In the genomic region with DNA sequence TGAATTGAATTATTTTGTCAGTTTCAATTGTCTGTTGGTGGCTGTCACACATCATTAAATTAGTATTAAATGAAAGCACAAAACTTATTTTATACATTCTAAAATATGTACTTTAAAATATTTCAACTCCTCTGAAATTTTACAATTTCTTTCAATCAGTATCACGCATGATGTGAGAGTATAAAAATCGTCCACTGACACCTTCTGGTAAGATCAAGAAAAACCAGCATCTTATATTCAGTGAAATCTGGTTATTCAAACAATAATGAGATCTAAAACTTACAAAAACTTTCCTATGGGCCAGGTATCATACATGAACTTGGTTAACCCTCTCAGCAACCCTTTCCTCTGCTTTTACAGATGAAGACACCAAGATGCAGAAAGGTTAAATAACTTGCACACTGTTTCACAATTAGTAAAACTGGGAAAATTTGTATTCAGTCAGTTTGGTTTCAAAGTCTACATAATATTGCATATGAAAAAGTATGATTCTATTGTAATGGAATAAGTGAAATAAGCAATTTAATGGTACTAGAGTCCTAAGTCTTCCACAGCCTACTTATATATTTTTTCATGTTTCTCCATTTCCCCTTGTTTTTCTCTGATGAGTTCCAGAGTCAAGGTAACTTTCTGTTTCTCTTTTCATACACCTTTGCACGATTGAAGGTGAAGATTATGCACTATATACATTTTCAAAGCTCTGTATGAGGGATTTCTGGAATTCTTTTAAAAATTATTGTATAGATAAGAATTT, we compare ENCODE assay signal across 11 cellular contexts. TPM values are rescaled to one million over a fixed set of nuclear protein-coding genes. Genes with fewer than 3 reads are reported as not detected.
A peak's percentile ranks its signal among the peaks of the same experiment; 100 is the strongest.
DNase-seq lines count a peak whose midpoint lies in the region; ATAC-seq and TF ChIP-seq lines count a peak whose summit lies in the region.
"Had no signal": no experiment of that assay in that cellular context is flagged by ENCODE, and none has a peak within 500 bp of the region (broad histone marks: within the 10 kb centered on the region; RNA-seq: fewer than 3 reads in every experiment).

No MANE protein-coding gene starts in this region.

- no peaks in the 10 kb centered on the region for H3K36me3 Mint-ChIP-seq in activated CD4-positive, alpha-beta T cell treated with anti-CD3 and anti-CD28 coated beads, Interleukin-2, amount 10 ng/mL, durations not matched to agents 7 days and 5 days (ENCODE audit: low read depth)
- H3K36me3 Mint-ChIP-seq in chondrocyte (ENCODE audit: low read depth), result no peaks in the 10 kb centered on the region

- no peak overlapping the region for H3K4me3 ChIP-seq in Loucy (ENCODE audit: low read length, poor library complexity, severe bottlenecking)

- peak overlapping the region; percentile 42 for H3K27ac Mint-ChIP-seq in activated CD4-positive, alpha-beta T cell treated with anti-CD3 and anti-CD28 coated beads, Interleukin-2, amount 10 ng/mL, durations not matched to agents 7 days and 5 days
- H3K27ac Mint-ChIP-seq in chondrocyte (ENCODE audit: unreplicated experiment), result no peak overlapping the region
- H3K27ac Mint-ChIP-seq: activated T-helper 2 cell treated with anti-CD3 and anti-CD28 coated beads, Interferon-gamma antibody, Interleukin-2, Interleukin-4, amounts not matched to agents 10 μg/mL and 5 μg/mL and 100 μg/mL, durations not matched to agents 14 hours and 24 hours and 36 hours had no signal

- POLR2A ChIA-PET in activated CD4-positive, alpha-beta T cell treated with anti-CD3 and anti-CD28 coated beads, Interleukin-2, amount 10 ng/mL, durations not matched to agents 7 days and 5 days (lab: Charles Lee), result no interaction called here

- H3K4me2 ChIP-seq in Loucy (ENCODE audit: low read depth, low read length, poor library complexity, severe bottlenecking), result no peak overlapping the region

- CTCF ChIA-PET in activated CD4-positive, alpha-beta T cell treated with anti-CD3 and anti-CD28 coated beads, Interleukin-2, amount 10 ng/mL, durations not matched to agents 7 days and 5 days (lab: Charles Lee), result interaction anchor here (0.6 kb wide), 1 partner anchor 1496 kb away, joined by 3 read pairs; no protein-coding TSS in a partner anchor

- H3K27me3 ChIP-seq in Loucy (ENCODE audit: insufficient read depth, low read length, poor library complexity, severe bottlenecking), result no peaks in the 10 kb centered on the region

- TF ChIP-seq CTCF in Loucy (conservative IDR thresholded peaks at IDR 0.05; ENCODE audit: low read length) (peak; percentile 50), chondrocyte (IDR thresholded peaks at IDR 0.05) (peak; percentile 65), omental fat pad (IDR thresholded peaks at IDR 0.05) (no peak)

- H3K9me3 Mint-ChIP-seq in activated CD4-positive, alpha-beta T cell treated with anti-CD3 and anti-CD28 coated beads, Interleukin-2, amount 10 ng/mL, durations not matched to agents 7 days and 5 days, result no peaks in the 10 kb centered on the region
- H3K9me3 Mint-ChIP-seq in chondrocyte (ENCODE audit: low read depth), result peaks cover 7% of the 10 kb centered on the region
- H3K9me3 Mint-ChIP-seq: activated T-helper 2 cell treated with anti-CD3 and anti-CD28 coated beads, Interferon-gamma antibody, Interleukin-2, Interleukin-4, amounts not matched to agents 10 μg/mL and 5 μg/mL and 100 μg/mL, durations not matched to agents 14 hours and 24 hours and 36 hours had no signal

- no peaks in the 10 kb centered on the region for H3F3A ChIP-seq in Loucy (ENCODE audit: low read depth)

- no peaks in the 10 kb centered on the region for H3K9me3 ChIP-seq in Loucy (ENCODE audit: insufficient read depth, low read depth, low read length)

- H3K36me3 ChIP-seq in Loucy (ENCODE audit: insufficient read depth, low read length), result no peaks in the 10 kb centered on the region

- no peak overlapping the region for H3K9ac ChIP-seq in Loucy (ENCODE audit: low read depth, low read length, poor library complexity, severe bottlenecking)

- no peaks in the 10 kb centered on the region for H3K4me1 ChIP-seq in Loucy (ENCODE audit: insufficient read depth, low read length, poor library complexity, severe bottlenecking)

- H2AFZ ChIP-seq in Loucy (ENCODE audit: low read length), result 0 out of 2 replicates have a peak overlapping the region, but pooled peaks have one; percentile 35

- H3K79me2 ChIP-seq in Loucy (ENCODE audit: insufficient read depth, low read length), result no peaks in the 10 kb centered on the region

- H3K27me3 Mint-ChIP-seq in activated CD4-positive, alpha-beta T cell treated with anti-CD3 and anti-CD28 coated beads, Interleukin-2, amount 10 ng/mL, durations not matched to agents 7 days and 5 days, result peaks cover 7% of the 10 kb centered on the region
- peaks cover 9% of the 10 kb centered on the region for H3K27me3 Mint-ChIP-seq in chondrocyte (ENCODE audit: low read depth)

- DNase-seq in activated CD4-positive, alpha-beta T cell treated with anti-CD3 and anti-CD28 coated beads, Interleukin-2, amount 10 ng/mL, durations not matched to agents 7 days and 5 days, result no peak
- DNase-seq in activated CD4-positive, alpha-beta T cell treated with anti-CD3 and anti-CD28 coated beads, Interleukin-2, amount 50 U/mL, for 1 hour, result no peak
- DNase-seq in chondrocyte (ENCODE audit: low spot score), result no peak
- peak; percentile 2 for DNase-seq in putamen (ENCODE audit: low spot score)
- no peak for DNase-seq in omental fat pad (ENCODE audit: low spot score)
- DNase-seq in iPS-NIHi7 (ENCODE audit: extremely low spot score), result no peak
- DNase-seq: midbrain, NCI-H1930 had no signal

- no peaks in the 10 kb centered on the region for H4K20me1 ChIP-seq in Loucy (ENCODE audit: insufficient read depth, low read length, poor library complexity, severe bottlenecking)

- ATAC-seq in GM21529 (IDR thresholded peaks at IDR 0.05; ENCODE audit: unreplicated experiment) (no peak), omental fat pad (ENCODE audit: low FRiP score) (no peak)

- peaks cover 12% of the 10 kb centered on the region for H3K4me1 Mint-ChIP-seq in activated CD4-positive, alpha-beta T cell treated with anti-CD3 and anti-CD28 coated beads, Interleukin-2, amount 10 ng/mL, durations not matched to agents 7 days and 5 days
- H3K4me1 Mint-ChIP-seq in chondrocyte (ENCODE audit: low read depth), result peaks cover 3% of the 10 kb centered on the region

- H3K4me3 Mint-ChIP-seq in activated CD4-positive, alpha-beta T cell treated with anti-CD3 and anti-CD28 coated beads, Interleukin-2, amount 10 ng/mL, durations not matched to agents 7 days and 5 days, result no peak overlapping the region
- no peak overlapping the region for H3K4me3 Mint-ChIP-seq in chondrocyte (ENCODE audit: unreplicated experiment)

- no peaks in the 10 kb centered on the region for H3K9me2 ChIP-seq in Loucy (replicated peaks; ENCODE audit: low read depth, low read length)

RNA-seq across cellular contexts. Expression of gene EFCAB5, which starts 58.7 kb away (rescaled TPM):
- total RNA-seq in activated CD4-positive, alpha-beta T cell treated with anti-CD3 and anti-CD28 coated beads, Interleukin-2, amount 10 ng/mL, durations not matched to agents 7 days and 5 days, result 1 to 10 TPM; 1.1 to 1.6 TPM
- total RNA-seq in chondrocyte, result 0.23 to 0.63 TPM (median 0.37 TPM) in 3 replicates
- total RNA-seq in omental fat pad, result under 1 TPM in 2 of 4 donors, not detected in 2; 0.46 to 0.47 TPM

Comparison
In these comparisons a context has a peak if more than half of its experiments do, and no peak if none do; other contexts are left out.
1. CTCF ChIP-seq: peak in Loucy (single experiment) and chondrocyte (single experiment); none in omental fat pad (0 of 3).